ENCODE assay signal across 20 cellular contexts in genomic region chr7:93723424-93724124, GRCh38.
A peak's percentile ranks its signal among the peaks of the same experiment; 100 is the strongest.
DNase-seq lines count a peak whose midpoint lies in the region; ATAC-seq and TF ChIP-seq lines count a peak whose summit lies in the region.
"Had no signal": no experiment of that assay in that cellular context is flagged by ENCODE, and none has a peak within 500 bp of the region (broad histone marks: within the 10 kb centered on the region; RNA-seq: fewer than 3 reads in every experiment).

No MANE protein-coding gene starts in this region.

- no peaks in the 10 kb centered on the region for H3K36me3 ChIP-seq in heart left ventricle
- H3K36me3 ChIP-seq: BE2C had no signal

- TF ChIP-seq CTCF in heart left ventricle (IDR thresholded peaks at IDR 0.05) = no peak
- TF ChIP-seq CTCF in endothelial cell (IDR thresholded peaks at IDR 0.05; ENCODE audit: unreplicated experiment) = no peak

- H3K9me3 Mint-ChIP-seq in endothelial cell (ENCODE audit: unreplicated experiment) = no peaks in the 10 kb centered on the region
- H3K9me3 Mint-ChIP-seq in stimulated activated effector memory CD8-positive, alpha-beta T cell treated with anti-CD3 and anti-CD28 coated beads, Interleukin-12 subunit alpha, Interleukin-12 subunit beta, amount 100 ng/mL, for 72 hours = no peaks in the 10 kb centered on the region

- no peak for TF ChIP-seq POLR2A in heart left ventricle (IDR thresholded peaks at IDR 0.05)

- intact Hi-C loops in cardiac septum (cut with DNase I) (no loop called here), heart left ventricle (cut with DNase I) (no loop called here)

- no peak overlapping the region for H3K4me3 ChIP-seq in heart left ventricle
- H3K4me3 ChIP-seq: K562 had no signal

- H3K27me3 Mint-ChIP-seq in endothelial cell (ENCODE audit: unreplicated experiment) = peaks cover 2% of the 10 kb centered on the region
- H3K27me3 Mint-ChIP-seq: CD4-positive, CD25-positive, alpha-beta regulatory T cell had no signal

- H3K36me3 Mint-ChIP-seq in endothelial cell (ENCODE audit: low read depth, unreplicated experiment) = no peaks in the 10 kb centered on the region
- no peaks in the 10 kb centered on the region for H3K36me3 Mint-ChIP-seq in stimulated activated effector memory CD8-positive, alpha-beta T cell treated with anti-CD3 and anti-CD28 coated beads, Interleukin-12 subunit alpha, Interleukin-12 subunit beta, amount 100 ng/mL, for 72 hours
- H3K36me3 Mint-ChIP-seq: CD4-positive, CD25-positive, alpha-beta regulatory T cell had no signal

- DNase-seq in cardiac septum (ENCODE audit: low spot score) (peak; percentile 63), heart left ventricle (no peak), NCI-H2227 (lab: John Stamatoyannopoulos, UW; ENCODE audit: unreplicated experiment) (peak; percentile 34), endothelial cell (ENCODE audit: low spot score) (peak; percentile 3), dermis blood vessel endothelial cell (no peak)
- no peak for DNase-seq in stimulated activated effector memory CD8-positive, alpha-beta T cell treated with anti-CD3 and anti-CD28 coated beads, Interleukin-12 subunit alpha, Interleukin-12 subunit beta, amount 100 ng/mL, for 72 hours (ENCODE audit: low spot score in 2 of 2)
- DNase-seq: BE2C; CD4-positive, CD25-positive, alpha-beta regulatory T cell; COR-L47; DMS 273 treated with DMSO at 0.1 percent for 48 hours; NCI-H1105; NCI-H2081 treated with DMSO at 0.1 percent for 48 hours; NCI-H446; PC-3; SIG-M5 had no signal

- H3K27ac Mint-ChIP-seq in endothelial cell (ENCODE audit: unreplicated experiment) = no peak overlapping the region
- no peak overlapping the region for H3K27ac Mint-ChIP-seq in stimulated activated effector memory CD8-positive, alpha-beta T cell treated with anti-CD3 and anti-CD28 coated beads, Interleukin-12 subunit alpha, Interleukin-12 subunit beta, amount 100 ng/mL, for 72 hours
- H3K27ac Mint-ChIP-seq: CD4-positive, CD25-positive, alpha-beta regulatory T cell had no signal

- no peaks in the 10 kb centered on the region for H3K9me3 ChIP-seq in heart left ventricle
- H3K9me3 ChIP-seq: BE2C had no signal

- no peaks in the 10 kb centered on the region for H3K27me3 ChIP-seq in heart left ventricle
- H3K27me3 ChIP-seq: BE2C had no signal

- no peak overlapping the region for H3K4me3 Mint-ChIP-seq in endothelial cell (ENCODE audit: unreplicated experiment)
- no peak overlapping the region for H3K4me3 Mint-ChIP-seq in stimulated activated effector memory CD8-positive, alpha-beta T cell treated with anti-CD3 and anti-CD28 coated beads, Interleukin-12 subunit alpha, Interleukin-12 subunit beta, amount 100 ng/mL, for 72 hours
- H3K4me3 Mint-ChIP-seq: CD4-positive, CD25-positive, alpha-beta regulatory T cell had no signal

- ATAC-seq in heart left ventricle = no peak
- ATAC-seq in stimulated activated effector memory CD8-positive, alpha-beta T cell treated with anti-CD3 and anti-CD28 coated beads, Interleukin-12 subunit alpha, Interleukin-12 subunit beta, amount 100 ng/mL, for 72 hours = peak; percentile 49
- no peak for ATAC-seq in GM18519 (IDR thresholded peaks at IDR 0.05; ENCODE audit: low FRiP score, unreplicated experiment)
- ATAC-seq in HG03342 (IDR thresholded peaks at IDR 0.05; ENCODE audit: unreplicated experiment) = no peak
- ATAC-seq: K562, PC-3, SK-N-SH treated with all-trans-retinoic acid at 6 μM for 48 hours had no signal

- no peak overlapping the region for H3K27ac ChIP-seq in heart left ventricle
- H3K27ac ChIP-seq: RWPE1 had no signal

- H3K4me1 Mint-ChIP-seq in endothelial cell (ENCODE audit: unreplicated experiment) = no peaks in the 10 kb centered on the region
- H3K4me1 Mint-ChIP-seq in stimulated activated effector memory CD8-positive, alpha-beta T cell treated with anti-CD3 and anti-CD28 coated beads, Interleukin-12 subunit alpha, Interleukin-12 subunit beta, amount 100 ng/mL, for 72 hours = no peaks in the 10 kb centered on the region
- H3K4me1 Mint-ChIP-seq: CD4-positive, CD25-positive, alpha-beta regulatory T cell had no signal

- WGBS in heart left ventricle, 4 donors = 41 to 51% (median 45%) methylated on average over 3 of the region's 3 CpGs

- H3K4me1 ChIP-seq in heart left ventricle = no peaks in the 10 kb centered on the region
- H3K4me1 ChIP-seq: BE2C had no signal

Comparison
In these comparisons a context has a peak if more than half of its experiments do, and no peak if none do; other contexts are left out.
1. DNase-seq: peak in cardiac septum (single experiment), NCI-H2227 (single experiment) and endothelial cell (single experiment); none in heart left ventricle (0 of 5), stimulated activated effector memory CD8-positive, alpha-beta T cell treated with anti-CD3 and anti-CD28 coated beads, Interleukin-12 subunit alpha, Interleukin-12 subunit beta, amount 100 ng/mL, for 72 hours (0 of 2) and dermis blood vessel endothelial cell (single experiment).